1 cellular context compared by ENCODE assay signal in the genomic region with DNA sequence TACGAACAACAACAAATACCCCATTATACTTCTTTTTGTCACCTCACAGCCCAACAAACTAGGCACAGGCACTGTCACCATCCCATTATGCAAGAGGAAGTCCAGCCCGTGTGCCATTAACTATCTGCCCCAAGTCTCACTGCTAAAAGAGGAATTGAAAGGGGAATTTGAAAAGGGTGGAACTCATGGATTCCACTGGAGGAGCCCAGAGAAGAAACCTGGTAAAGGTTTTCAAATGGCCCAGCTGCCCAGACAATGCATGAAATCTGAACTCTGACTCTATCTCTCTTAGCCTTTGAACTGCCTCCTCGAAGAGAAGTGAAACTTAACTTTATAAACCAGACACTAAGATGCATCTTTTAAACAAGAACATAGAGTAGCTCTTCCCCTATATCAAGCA.
TF ChIP-seq lines count a peak whose summit lies in the region.

No MANE protein-coding gene starts in this region.

TF ChIP-seq in GM23338, 12 proteins besides CTCF, POLR2A, EP300 and RAD21 (continued from another document):
- TF ChIP-seq, protein P1, sequence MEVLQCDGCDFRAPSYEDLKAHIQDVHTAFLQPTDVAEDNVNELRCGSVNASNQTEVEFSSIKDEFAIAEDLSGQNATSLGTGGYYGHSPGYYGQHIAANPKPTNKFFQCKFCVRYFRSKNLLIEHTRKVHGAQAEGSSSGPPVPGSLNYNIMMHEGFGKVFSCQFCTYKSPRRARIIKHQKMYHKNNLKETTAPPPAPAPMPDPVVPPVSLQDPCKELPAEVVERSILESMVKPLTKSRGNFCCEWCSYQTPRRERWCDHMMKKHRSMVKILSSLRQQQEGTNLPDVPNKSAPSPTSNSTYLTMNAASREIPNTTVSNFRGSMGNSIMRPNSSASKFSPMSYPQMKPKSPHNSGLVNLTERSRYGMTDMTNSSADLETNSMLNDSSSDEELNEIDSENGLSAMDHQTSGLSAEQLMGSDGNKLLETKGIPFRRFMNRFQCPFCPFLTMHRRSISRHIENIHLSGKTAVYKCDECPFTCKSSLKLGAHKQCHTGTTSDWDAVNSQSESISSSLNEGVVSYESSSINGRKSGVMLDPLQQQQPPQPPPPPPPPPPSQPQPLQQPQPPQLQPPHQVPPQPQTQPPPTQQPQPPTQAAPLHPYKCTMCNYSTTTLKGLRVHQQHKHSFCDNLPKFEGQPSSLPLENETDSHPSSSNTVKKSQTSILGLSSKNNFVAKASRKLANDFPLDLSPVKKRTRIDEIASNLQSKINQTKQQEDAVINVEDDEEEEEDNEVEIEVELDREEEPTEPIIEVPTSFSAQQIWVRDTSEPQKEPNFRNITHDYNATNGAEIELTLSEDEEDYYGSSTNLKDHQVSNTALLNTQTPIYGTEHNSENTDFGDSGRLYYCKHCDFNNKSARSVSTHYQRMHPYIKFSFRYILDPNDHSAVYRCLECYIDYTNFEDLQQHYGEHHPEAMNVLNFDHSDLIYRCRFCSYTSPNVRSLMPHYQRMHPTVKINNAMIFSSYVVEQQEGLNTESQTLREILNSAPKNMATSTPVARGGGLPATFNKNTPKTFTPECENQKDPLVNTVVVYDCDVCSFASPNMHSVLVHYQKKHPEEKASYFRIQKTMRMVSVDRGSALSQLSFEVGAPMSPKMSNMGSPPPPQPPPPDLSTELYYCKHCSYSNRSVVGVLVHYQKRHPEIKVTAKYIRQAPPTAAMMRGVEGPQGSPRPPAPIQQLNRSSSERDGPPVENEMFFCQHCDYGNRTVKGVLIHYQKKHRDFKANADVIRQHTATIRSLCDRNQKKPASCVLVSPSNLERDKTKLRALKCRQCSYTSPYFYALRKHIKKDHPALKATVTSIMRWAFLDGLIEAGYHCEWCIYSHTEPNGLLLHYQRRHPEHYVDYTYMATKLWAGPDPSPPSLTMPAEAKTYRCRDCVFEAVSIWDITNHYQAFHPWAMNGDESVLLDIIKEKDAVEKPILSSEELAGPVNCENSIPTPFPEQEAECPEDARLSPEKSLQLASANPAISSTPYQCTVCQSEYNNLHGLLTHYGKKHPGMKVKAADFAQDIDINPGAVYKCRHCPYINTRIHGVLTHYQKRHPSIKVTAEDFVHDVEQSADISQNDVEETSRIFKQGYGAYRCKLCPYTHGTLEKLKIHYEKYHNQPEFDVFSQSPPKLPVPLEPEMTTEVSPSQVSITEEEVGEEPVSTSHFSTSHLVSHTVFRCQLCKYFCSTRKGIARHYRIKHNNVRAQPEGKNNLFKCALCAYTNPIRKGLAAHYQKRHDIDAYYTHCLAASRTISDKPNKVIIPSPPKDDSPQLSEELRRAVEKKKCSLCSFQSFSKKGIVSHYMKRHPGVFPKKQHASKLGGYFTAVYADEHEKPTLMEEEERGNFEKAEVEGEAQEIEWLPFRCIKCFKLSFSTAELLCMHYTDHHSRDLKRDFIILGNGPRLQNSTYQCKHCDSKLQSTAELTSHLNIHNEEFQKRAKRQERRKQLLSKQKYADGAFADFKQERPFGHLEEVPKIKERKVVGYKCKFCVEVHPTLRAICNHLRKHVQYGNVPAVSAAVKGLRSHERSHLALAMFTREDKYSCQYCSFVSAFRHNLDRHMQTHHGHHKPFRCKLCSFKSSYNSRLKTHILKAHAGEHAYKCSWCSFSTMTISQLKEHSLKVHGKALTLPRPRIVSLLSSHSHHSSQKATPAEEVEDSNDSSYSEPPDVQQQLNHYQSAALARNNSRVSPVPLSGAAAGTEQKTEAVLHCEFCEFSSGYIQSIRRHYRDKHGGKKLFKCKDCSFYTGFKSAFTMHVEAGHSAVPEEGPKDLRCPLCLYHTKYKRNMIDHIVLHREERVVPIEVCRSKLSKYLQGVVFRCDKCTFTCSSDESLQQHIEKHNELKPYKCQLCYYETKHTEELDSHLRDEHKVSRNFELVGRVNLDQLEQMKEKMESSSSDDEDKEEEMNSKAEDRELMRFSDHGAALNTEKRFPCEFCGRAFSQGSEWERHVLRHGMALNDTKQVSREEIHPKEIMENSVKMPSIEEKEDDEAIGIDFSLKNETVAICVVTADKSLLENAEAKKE (CRISPR knock-in tag; IDR thresholded peaks at IDR 0.05), result no peak
- no peak for TF ChIP-seq REST (IDR thresholded peaks at IDR 0.05; ENCODE audit: unreplicated experiment)
- no peak for TF ChIP-seq ZNF114 (CRISPR knock-in tag; IDR thresholded peaks at IDR 0.05)
- TF ChIP-seq EZH2 (IDR thresholded peaks at IDR 0.05; ENCODE audit: low read depth, unreplicated experiment), result no peak
- TF ChIP-seq STAT1 (IDR thresholded peaks at IDR 0.05; ENCODE audit: unreplicated experiment), result no peak
- no peak for TF ChIP-seq POLR2AphosphoS5 (IDR thresholded peaks at IDR 0.05; ENCODE audit: low read depth)
- no peak for TF ChIP-seq JUNB (IDR thresholded peaks at IDR 0.05; ENCODE audit: unreplicated experiment)
- no peak for TF ChIP-seq CREB1 (CRISPR knock-in tag; IDR thresholded peaks at IDR 0.05; ENCODE audit: low read depth)
- TF ChIP-seq NANOG (IDR thresholded peaks at IDR 0.05; ENCODE audit: borderline replicate concordance), result no peak
- TF ChIP-seq ZNF331 (CRISPR knock-in tag; IDR thresholded peaks at IDR 0.05; ENCODE audit: low read depth), result no peak
- no peak for TF ChIP-seq ETS1 (IDR thresholded peaks at IDR 0.05)
